Comparison of ENCODE assay signal across 1 cellular context in the genomic region with DNA sequence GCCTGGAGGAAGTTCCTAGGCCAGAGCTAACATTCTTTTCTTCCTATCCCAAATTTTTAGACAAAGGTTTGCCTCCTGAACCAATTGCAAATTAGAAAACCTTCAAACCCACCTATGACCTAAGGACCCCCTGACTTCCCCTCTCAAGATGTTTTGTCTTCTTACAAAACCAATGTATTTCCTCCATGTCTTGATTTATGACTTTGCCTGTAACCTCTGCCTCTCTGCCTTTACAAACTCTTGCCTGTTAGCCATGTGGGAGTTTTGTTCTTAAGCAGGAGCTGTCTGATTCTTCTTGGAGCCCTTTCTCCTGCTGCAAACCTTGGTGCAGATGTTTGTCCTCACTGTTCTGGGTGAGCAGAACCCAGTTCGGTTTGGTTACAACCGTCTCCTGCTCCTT.
TF ChIP-seq lines count a peak whose summit lies in the region.

No MANE protein-coding gene starts in this region.

TF ChIP-seq in HepG2, 621 proteins besides CTCF, POLR2A, EP300 and RAD21 (continued from another document):
- TF ChIP-seq ZNF12 (CRISPR knock-in tag; IDR thresholded peaks at IDR 0.05) (no peak), ZBTB20 (CRISPR knock-in tag; IDR thresholded peaks at IDR 0.05; ENCODE audit: borderline replicate concordance, low read depth) (no peak), CENPT (CRISPR knock-in tag; IDR thresholded peaks at IDR 0.05; ENCODE audit: low read depth) (no peak), HHEX (CRISPR knock-in tag; IDR thresholded peaks at IDR 0.05) (no peak), ZNF33B (CRISPR knock-in tag; IDR thresholded peaks at IDR 0.05) (no peak), ZNF737 (CRISPR knock-in tag; IDR thresholded peaks at IDR 0.05; ENCODE audit: borderline replicate concordance) (no peak)
- TF ChIP-seq, protein P1, sequence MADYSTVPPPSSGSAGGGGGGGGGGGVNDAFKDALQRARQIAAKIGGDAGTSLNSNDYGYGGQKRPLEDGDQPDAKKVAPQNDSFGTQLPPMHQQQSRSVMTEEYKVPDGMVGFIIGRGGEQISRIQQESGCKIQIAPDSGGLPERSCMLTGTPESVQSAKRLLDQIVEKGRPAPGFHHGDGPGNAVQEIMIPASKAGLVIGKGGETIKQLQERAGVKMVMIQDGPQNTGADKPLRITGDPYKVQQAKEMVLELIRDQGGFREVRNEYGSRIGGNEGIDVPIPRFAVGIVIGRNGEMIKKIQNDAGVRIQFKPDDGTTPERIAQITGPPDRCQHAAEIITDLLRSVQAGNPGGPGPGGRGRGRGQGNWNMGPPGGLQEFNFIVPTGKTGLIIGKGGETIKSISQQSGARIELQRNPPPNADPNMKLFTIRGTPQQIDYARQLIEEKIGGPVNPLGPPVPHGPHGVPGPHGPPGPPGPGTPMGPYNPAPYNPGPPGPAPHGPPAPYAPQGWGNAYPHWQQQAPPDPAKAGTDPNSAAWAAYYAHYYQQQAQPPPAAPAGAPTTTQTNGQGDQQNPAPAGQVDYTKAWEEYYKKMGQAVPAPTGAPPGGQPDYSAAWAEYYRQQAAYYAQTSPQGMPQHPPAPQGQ (CRISPR knock-in tag; IDR thresholded peaks at IDR 0.05; ENCODE audit: borderline replicate concordance): no peak
- TF ChIP-seq, protein P2, sequence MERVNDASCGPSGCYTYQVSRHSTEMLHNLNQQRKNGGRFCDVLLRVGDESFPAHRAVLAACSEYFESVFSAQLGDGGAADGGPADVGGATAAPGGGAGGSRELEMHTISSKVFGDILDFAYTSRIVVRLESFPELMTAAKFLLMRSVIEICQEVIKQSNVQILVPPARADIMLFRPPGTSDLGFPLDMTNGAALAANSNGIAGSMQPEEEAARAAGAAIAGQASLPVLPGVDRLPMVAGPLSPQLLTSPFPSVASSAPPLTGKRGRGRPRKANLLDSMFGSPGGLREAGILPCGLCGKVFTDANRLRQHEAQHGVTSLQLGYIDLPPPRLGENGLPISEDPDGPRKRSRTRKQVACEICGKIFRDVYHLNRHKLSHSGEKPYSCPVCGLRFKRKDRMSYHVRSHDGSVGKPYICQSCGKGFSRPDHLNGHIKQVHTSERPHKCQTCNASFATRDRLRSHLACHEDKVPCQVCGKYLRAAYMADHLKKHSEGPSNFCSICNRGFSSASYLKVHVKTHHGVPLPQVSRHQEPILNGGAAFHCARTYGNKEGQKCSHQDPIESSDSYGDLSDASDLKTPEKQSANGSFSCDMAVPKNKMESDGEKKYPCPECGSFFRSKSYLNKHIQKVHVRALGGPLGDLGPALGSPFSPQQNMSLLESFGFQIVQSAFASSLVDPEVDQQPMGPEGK (CRISPR knock-in tag; IDR thresholded peaks at IDR 0.05): no peak
- TF ChIP-seq, protein P3, sequence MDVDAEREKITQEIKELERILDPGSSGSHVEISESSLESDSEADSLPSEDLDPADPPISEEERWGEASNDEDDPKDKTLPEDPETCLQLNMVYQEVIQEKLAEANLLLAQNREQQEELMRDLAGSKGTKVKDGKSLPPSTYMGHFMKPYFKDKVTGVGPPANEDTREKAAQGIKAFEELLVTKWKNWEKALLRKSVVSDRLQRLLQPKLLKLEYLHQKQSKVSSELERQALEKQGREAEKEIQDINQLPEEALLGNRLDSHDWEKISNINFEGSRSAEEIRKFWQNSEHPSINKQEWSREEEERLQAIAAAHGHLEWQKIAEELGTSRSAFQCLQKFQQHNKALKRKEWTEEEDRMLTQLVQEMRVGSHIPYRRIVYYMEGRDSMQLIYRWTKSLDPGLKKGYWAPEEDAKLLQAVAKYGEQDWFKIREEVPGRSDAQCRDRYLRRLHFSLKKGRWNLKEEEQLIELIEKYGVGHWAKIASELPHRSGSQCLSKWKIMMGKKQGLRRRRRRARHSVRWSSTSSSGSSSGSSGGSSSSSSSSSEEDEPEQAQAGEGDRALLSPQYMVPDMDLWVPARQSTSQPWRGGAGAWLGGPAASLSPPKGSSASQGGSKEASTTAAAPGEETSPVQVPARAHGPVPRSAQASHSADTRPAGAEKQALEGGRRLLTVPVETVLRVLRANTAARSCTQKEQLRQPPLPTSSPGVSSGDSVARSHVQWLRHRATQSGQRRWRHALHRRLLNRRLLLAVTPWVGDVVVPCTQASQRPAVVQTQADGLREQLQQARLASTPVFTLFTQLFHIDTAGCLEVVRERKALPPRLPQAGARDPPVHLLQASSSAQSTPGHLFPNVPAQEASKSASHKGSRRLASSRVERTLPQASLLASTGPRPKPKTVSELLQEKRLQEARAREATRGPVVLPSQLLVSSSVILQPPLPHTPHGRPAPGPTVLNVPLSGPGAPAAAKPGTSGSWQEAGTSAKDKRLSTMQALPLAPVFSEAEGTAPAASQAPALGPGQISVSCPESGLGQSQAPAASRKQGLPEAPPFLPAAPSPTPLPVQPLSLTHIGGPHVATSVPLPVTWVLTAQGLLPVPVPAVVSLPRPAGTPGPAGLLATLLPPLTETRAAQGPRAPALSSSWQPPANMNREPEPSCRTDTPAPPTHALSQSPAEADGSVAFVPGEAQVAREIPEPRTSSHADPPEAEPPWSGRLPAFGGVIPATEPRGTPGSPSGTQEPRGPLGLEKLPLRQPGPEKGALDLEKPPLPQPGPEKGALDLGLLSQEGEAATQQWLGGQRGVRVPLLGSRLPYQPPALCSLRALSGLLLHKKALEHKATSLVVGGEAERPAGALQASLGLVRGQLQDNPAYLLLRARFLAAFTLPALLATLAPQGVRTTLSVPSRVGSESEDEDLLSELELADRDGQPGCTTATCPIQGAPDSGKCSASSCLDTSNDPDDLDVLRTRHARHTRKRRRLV (CRISPR knock-in tag; IDR thresholded peaks at IDR 0.05): no peak
